1 cellular context compared by ENCODE assay signal in genomic region chr14:77126461-77126990, GRCh38.
TF ChIP-seq lines count a peak whose summit lies in the region.

No MANE protein-coding gene starts in this region.

TF ChIP-seq in WTC11, 78 proteins besides CTCF, POLR2A, EP300 and RAD21 (continued from another document):
- TF ChIP-seq ATF6 (CRISPR knock-in tag; IDR thresholded peaks at IDR 0.05) (no peak), ZMAT4 (CRISPR knock-in tag; IDR thresholded peaks at IDR 0.05) (no peak), CREB1 (CRISPR knock-in tag; IDR thresholded peaks at IDR 0.05) (no peak), MXD4 (CRISPR knock-in tag; IDR thresholded peaks at IDR 0.05; ENCODE audit: borderline replicate concordance) (no peak), RELA (CRISPR knock-in tag; IDR thresholded peaks at IDR 0.05; ENCODE audit: borderline replicate concordance) (no peak), GRHL2 (CRISPR knock-in tag; IDR thresholded peaks at IDR 0.05; ENCODE audit: insufficient replicate concordance, severe bottlenecking) (no peak), IRF2 (CRISPR knock-in tag; IDR thresholded peaks at IDR 0.05; ENCODE audit: borderline replicate concordance, low read depth) (no peak), ZNF416 (CRISPR knock-in tag; IDR thresholded peaks at IDR 0.05) (no peak)
TF ChIP-seq in WTC11: peak in this region for 0.
